Comparison of ENCODE assay signal across 21 cellular contexts in the genomic region with DNA sequence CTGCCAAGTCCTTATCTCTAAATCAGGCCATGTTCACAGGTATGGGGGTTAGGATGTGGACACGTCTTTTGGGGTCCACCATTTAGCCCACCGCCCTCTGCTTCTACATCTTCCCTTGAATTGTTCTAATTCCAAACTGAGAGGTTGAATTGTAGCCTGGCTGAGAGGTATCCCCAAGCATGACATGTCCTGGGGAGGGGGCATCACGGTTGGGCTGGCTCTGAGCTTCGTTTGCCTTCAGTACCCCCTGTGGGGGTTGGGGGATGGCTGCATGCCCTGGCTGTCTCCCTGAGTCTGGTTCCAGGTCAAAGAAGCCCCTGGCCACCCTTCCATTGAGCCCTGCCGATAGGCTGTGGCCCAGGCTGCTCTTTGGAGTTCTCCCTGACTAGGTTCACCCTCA.
DNase-seq lines count a peak whose midpoint lies in the region; FAIRE-seq and TF ChIP-seq lines count a peak whose summit lies in the region.
"Had no signal": no experiment of that assay in that cellular context is flagged by ENCODE, and none has a peak within 500 bp of the region (broad histone marks: within the 10 kb centered on the region; RNA-seq: fewer than 3 reads in every experiment).

No MANE protein-coding gene starts in this region.

- no peak overlapping the region for H3K18ac ChIP-seq in H9 (ENCODE audit: insufficient read length, low read depth, low read length)

- no peak for TF ChIP-seq CTCF in H9 (conservative IDR thresholded peaks at IDR 0.05)
- TF ChIP-seq CTCF in kidney (IDR thresholded peaks at IDR 0.05; ENCODE audit: borderline replicate concordance, extremely low read depth, insufficient read depth): no peak
- TF ChIP-seq CTCF in type B pancreatic cell (conservative IDR thresholded peaks at IDR 0.05): no peak

- no peak overlapping the region for H2BK120ac ChIP-seq in H9 (ENCODE audit: low read depth, low read length, poor library complexity, severe bottlenecking)

- H3K4me1 Mint-ChIP-seq in H9 (peaks cover 2 to 4% of the 10 kb centered on the region in 2 experiments; a peak in 1 of 4 replicates), type B pancreatic cell (ENCODE audit: unreplicated experiment) (no peaks in the 10 kb centered on the region)
- H3K4me1 Mint-ChIP-seq: B cell; CD4-positive, CD25-positive, alpha-beta regulatory T cell had no signal

- H3K4ac ChIP-seq in H9 (ENCODE audit: low read depth, low read length): no peak overlapping the region

- H3K27me3 Mint-ChIP-seq in H9 (ENCODE audit: low read depth): peaks cover 13% of the 10 kb centered on the region
- peaks cover 26% of the 10 kb centered on the region for H3K27me3 Mint-ChIP-seq in type B pancreatic cell
- H3K27me3 Mint-ChIP-seq: B cell; CD4-positive, CD25-positive, alpha-beta regulatory T cell had no signal

- H3K4me3 ChIP-seq in kidney (ENCODE audit: low read length in 2 of 2): no peak overlapping the region
- H3K4me3 ChIP-seq: BLaER1, GM12878, GM23248, HAP-1 had no signal

- H3T11ph ChIP-seq in H9 (ENCODE audit: low read length): no peak overlapping the region

- no peaks in the 10 kb centered on the region for H3K36me3 ChIP-seq in kidney (ENCODE audit: control insufficient read depth in 1 of 2, insufficient read depth in 2 of 2, low read length in 2 of 2)
- H3K36me3 ChIP-seq: BLaER1, HAP-1 had no signal

- no peak overlapping the region for H3K27ac ChIP-seq in H9 (ENCODE audit: insufficient read length, low read depth, low read length)
- H3K27ac ChIP-seq in kidney (ENCODE audit: low read depth in 2 of 2, low read length in 2 of 2): no peak overlapping the region
- H3K27ac ChIP-seq: 22Rv1, BLaER1, C4-2B, GM23248 had no signal

- no peak overlapping the region for H3K14ac ChIP-seq in H9 (ENCODE audit: insufficient read depth, low read length)

- H3K79me2 ChIP-seq in H9 (ENCODE audit: insufficient read depth, low read length): no peaks in the 10 kb centered on the region

- intact Hi-C loops in kidney (cut with DNase I): no loop called here

- H3K9me3 Mint-ChIP-seq in H9 (peaks cover 0 to 3% of the 10 kb centered on the region in 2 experiments; a peak in 1 of 5 replicates), type B pancreatic cell (no peaks in the 10 kb centered on the region)
- H3K9me3 Mint-ChIP-seq: CD8-positive, alpha-beta T cell had no signal

- no peak overlapping the region for H3K4me2 ChIP-seq in H9 (ENCODE audit: insufficient read depth, insufficient read length, low read length)

- no peak overlapping the region for H3K9ac ChIP-seq in H9 (ENCODE audit: extremely low read depth, insufficient read length, low read length)
- no peak overlapping the region for H3K9ac ChIP-seq in kidney (ENCODE audit: low read length in 2 of 2)
- H3K9ac ChIP-seq: BLaER1, GM23248 had no signal

- H3K79me1 ChIP-seq in H9 (ENCODE audit: insufficient read depth, low read depth, low read length, poor library complexity, severe bottlenecking): no peaks in the 10 kb centered on the region

- no peak overlapping the region for H2BK12ac ChIP-seq in H9 (ENCODE audit: insufficient read length, low read depth, low read length)

- H2BK5ac ChIP-seq in H9 (ENCODE audit: insufficient read length, low read length): no peak overlapping the region

- peak; percentile 15 for DNase-seq in activated CD8-positive, alpha-beta memory T cell treated with anti-CD3 and anti-CD28 coated beads for 24 hours
- no peak for DNase-seq in activated CD8-positive, alpha-beta memory T cell treated with anti-CD3 and anti-CD28 coated beads, Interleukin-2, amount 50 U/mL, for 48 hours
- no peak for DNase-seq in H9
- DNase-seq in kidney: peak; percentile 18
- peak; percentile 47 for DNase-seq in type B pancreatic cell (ENCODE audit: extremely low spot score, unreplicated experiment)
- no peak for DNase-seq in effector CD8-positive, alpha-beta T cell (lab: John Stamatoyannopoulos, UW)
- no peak for DNase-seq in EL
- DNase-seq: Caco-2; CD4-positive, CD25-positive, alpha-beta regulatory T cell; GM23248; HFFc6 had no signal

- H2BK20ac ChIP-seq in H9 (ENCODE audit: low read depth, low read length, poor library complexity, severe bottlenecking): no peak overlapping the region

- H3K27ac Mint-ChIP-seq in H9 (peak overlapping the region in 2 of 3 experiments; percentile 39 to 90; a peak in 3 of 7 replicates), type B pancreatic cell (no peak overlapping the region)
- H3K27ac Mint-ChIP-seq: B cell; CD4-positive, CD25-positive, alpha-beta regulatory T cell; CD8-positive, alpha-beta T cell; HFFc6 had no signal

- no peaks in the 10 kb centered on the region for H3K9me3 ChIP-seq in H9 (ENCODE audit: control insufficient read depth, low read depth, low read length)
- peaks cover 0 to 6% of the 10 kb centered on the region in 2 donors for H3K9me3 ChIP-seq in kidney (ENCODE audit: control insufficient read depth in 1 of 2, low read length in 2 of 2)
- H3K9me3 ChIP-seq: BLaER1, Caco-2, HAP-1 had no signal

- no peak overlapping the region for H2AK5ac ChIP-seq in H9 (ENCODE audit: insufficient read length, low read length)

- no peak overlapping the region for H3K23ac ChIP-seq in H9 (ENCODE audit: insufficient read length, low read depth, low read length)

- no peaks in the 10 kb centered on the region for H3K27me3 ChIP-seq in H9 (ENCODE audit: insufficient read depth, low read length)
- H3K27me3 ChIP-seq: BLaER1 had no signal

- no peak overlapping the region for H4K91ac ChIP-seq in H9 (ENCODE audit: insufficient read length, low read depth, low read length)

- FAIRE-seq in kidney (lab: Jason Lieb, UNC): no peak
- FAIRE-seq: A204.1, GM12878, GM19239, H1 had no signal

- H3K36me3 Mint-ChIP-seq in H9 (ENCODE audit: insufficient read depth in 1 of 3, low read depth in 3 of 3) (no peaks in the 10 kb centered on the region), type B pancreatic cell (no peaks in the 10 kb centered on the region)
- H3K36me3 Mint-ChIP-seq: CD4-positive, CD25-positive, alpha-beta regulatory T cell; CD8-positive, alpha-beta T cell had no signal

- H3K23me2 ChIP-seq in H9 (ENCODE audit: insufficient read length, low read depth, low read length, poor library complexity, severe bottlenecking): no peaks in the 10 kb centered on the region

- no peak overlapping the region for H4K8ac ChIP-seq in H9 (replicated peaks; ENCODE audit: insufficient read length, low read depth, low read length)

- no peak overlapping the region for H4K5ac ChIP-seq in H9 (ENCODE audit: insufficient read length, low read depth, low read length)

- no peak overlapping the region for H2BK15ac ChIP-seq in H9 (ENCODE audit: low read depth, low read length)

- H3K4me3 Mint-ChIP-seq in H9 (no peak overlapping the region), type B pancreatic cell (no peak overlapping the region)
- H3K4me3 Mint-ChIP-seq: B cell; CD4-positive, CD25-positive, alpha-beta regulatory T cell; CD8-positive, alpha-beta T cell; HFFc6 had no signal

- H3K4me1 ChIP-seq in H9 (ENCODE audit: insufficient read depth, low read length) (no peaks in the 10 kb centered on the region), kidney (ENCODE audit: control insufficient read depth in 1 of 2, insufficient read depth in 1 of 2, low read depth in 1 of 2, low read length in 2 of 2) (no peaks in the 10 kb centered on the region)
- H3K4me1 ChIP-seq: Caco-2, HAP-1 had no signal

- H2AFZ ChIP-seq in H9 (ENCODE audit: low read length): no peak overlapping the region
- H2AFZ ChIP-seq: GM23248 had no signal

- WGBS in H9 (ENCODE audit: extremely low coverage, insufficient read length, low lambda C conversion rate): no CpG with 5 or more reads among the region's 5 CpGs

- no peaks in the 10 kb centered on the region for H4K20me1 ChIP-seq in H9 (ENCODE audit: control insufficient read depth, insufficient read depth, insufficient read length)
- H4K20me1 ChIP-seq: BLaER1 had no signal

- no peak overlapping the region for H3K56ac ChIP-seq in H9 (ENCODE audit: insufficient read length, low read depth, low read length)

Comparison
In these comparisons a context has a peak if more than half of its experiments do, and no peak if none do; other contexts are left out.
1. DNase-seq: peak in activated CD8-positive, alpha-beta memory T cell treated with anti-CD3 and anti-CD28 coated beads for 24 hours (single experiment), kidney (single experiment) and type B pancreatic cell (single experiment); none in activated CD8-positive, alpha-beta memory T cell treated with anti-CD3 and anti-CD28 coated beads, Interleukin-2, amount 50 U/mL, for 48 hours (single experiment), H9 (single experiment), effector CD8-positive, alpha-beta T cell (single experiment) and EL (single experiment).